Comparison of ENCODE assay signal across 3 cellular contexts in the genomic region with DNA sequence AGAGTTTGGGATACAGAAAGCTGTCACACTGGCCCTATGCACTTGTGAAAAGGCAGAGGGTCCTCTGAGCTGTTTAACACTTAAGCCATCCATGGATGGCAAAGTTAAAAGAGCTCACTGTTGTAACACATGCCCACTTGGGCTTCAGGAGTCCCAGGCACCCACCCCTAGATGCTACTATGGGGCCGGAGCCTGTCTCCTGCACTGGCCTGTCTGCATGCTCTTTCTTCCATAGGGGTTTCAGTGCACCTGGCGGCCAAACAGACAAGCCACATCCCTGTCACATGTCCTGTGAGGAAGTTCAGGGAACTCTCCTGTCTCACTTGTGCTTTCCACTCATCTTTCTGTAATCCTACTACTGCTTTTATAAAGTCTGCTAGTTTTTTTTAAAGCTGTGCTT.
"Had no signal": no experiment of that assay in that cellular context is flagged by ENCODE, and none has a peak within 500 bp of the region (broad histone marks: within the 10 kb centered on the region; RNA-seq: fewer than 3 reads in every experiment).

No MANE protein-coding gene starts in this region.

- DNase-seq: GDM1, GF-D8 had no signal

- H3K4me3 ChIP-seq: GM12878 had no signal

- ATAC-seq: GM12878 had no signal
